In the genomic region with DNA sequence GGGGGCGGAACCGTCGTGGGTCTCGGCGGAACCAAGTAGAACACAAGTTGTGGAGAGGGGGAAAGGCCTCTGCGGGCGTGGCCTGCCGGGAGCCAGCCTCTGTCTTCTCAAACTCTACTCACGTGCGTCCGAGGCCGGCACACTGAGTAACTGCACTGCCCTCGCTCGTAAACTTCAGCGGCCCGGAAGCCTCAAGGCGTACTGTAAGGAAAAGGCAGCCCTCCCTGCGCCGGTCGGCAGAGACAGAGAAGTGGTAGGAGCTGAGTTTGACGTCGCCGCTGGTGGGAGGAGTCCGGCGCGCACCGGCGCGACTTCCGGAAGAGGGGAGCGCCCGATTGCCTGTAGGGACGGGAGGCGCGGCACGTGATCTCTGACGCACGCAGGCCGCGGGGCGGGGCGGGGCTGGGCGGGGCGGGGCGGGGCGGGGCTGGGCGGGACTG, we compare ENCODE assay signal across 8 cellular contexts. TPM values are rescaled to one million over a fixed set of nuclear protein-coding genes. Genes with fewer than 3 reads are reported as not detected.
A peak's percentile ranks its signal among the peaks of the same experiment; 100 is the strongest.
DNase-seq lines count a peak whose midpoint lies in the region; ATAC-seq and TF ChIP-seq lines count a peak whose summit lies in the region.

A gene with protein sequence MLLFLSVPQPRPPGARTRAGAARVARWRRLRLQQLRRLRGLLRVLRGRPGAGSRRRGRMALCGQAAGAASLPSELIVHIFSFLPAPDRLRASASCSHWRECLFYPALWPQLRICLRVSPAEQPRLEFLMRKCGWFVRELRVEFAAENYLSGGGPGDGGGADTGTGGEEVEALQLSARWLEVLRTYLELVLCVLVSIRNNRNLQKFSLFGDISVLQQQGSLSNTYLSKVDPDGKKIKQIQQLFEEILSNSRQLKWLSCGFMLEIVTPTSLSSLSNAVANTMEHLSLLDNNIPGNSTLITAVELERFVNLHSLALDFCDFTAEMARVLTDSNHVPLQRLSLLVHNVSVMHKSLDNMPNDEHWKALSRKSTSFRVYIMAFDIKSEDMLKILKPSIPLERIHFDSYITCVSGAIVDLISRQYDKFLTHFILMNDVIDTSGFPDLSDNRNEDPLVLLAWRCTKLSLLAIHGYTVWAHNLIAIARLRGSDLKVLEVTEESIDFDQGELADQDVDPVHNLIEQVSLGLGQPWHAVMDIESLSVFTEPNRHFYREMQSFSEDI (minus strand): TSS at position 255 of the 440 bp plus-strand sequence. CDS start 271 bp downstream, outside the sequence.

- ATAC-seq in HG02938 (IDR thresholded peaks at IDR 0.05; ENCODE audit: unreplicated experiment) (peak; percentile 83), T-helper 17 cell (peak; percentile 86), left ventricle myocardium superior (peak; percentile 96)

- no peaks in the 10 kb centered on the region for H3K27me3 Mint-ChIP-seq in T-helper 17 cell

- peak within 1 kb of the TSS; percentile 98 to 99 for H3K27ac ChIP-seq in prostate gland

- H3K4me3 Mint-ChIP-seq in T-helper 17 cell: peak within 1 kb of the TSS; percentile 100

- no peak for TF ChIP-seq POLR2A in prostate gland (IDR thresholded peaks at IDR 0.05)

- H3K36me3 ChIP-seq in prostate gland: no peaks in the 10 kb centered on the region

- DNase-seq in GM13977 (ENCODE audit: low spot score): peak; percentile 98
- DNase-seq in NCI-H1694 treated with DMSO at 0.1 percent for 48 hours (lab: John Stamatoyannopoulos, UW): peak; percentile 89
- DNase-seq in T-helper 17 cell: peak; percentile 91 to 95 (median 94)
- peak; percentile 65 to 99 (median 95) for DNase-seq in amygdala (lab: John Stamatoyannopoulos, UW)
- peak; percentile 98 for DNase-seq in left ventricle myocardium superior
- DNase-seq in prostate gland (ENCODE audit: low spot score): peak; percentile 97
- DNase-seq in ureter (ENCODE audit: low spot score): peak; percentile 98

- peak within 1 kb of the TSS; percentile 99 for H3K27ac Mint-ChIP-seq in T-helper 17 cell

- H3K27me3 ChIP-seq in prostate gland (replicated peaks; ENCODE audit: insufficient read depth): no peaks in the 10 kb centered on the region

- H3K36me3 Mint-ChIP-seq in T-helper 17 cell (ENCODE audit: low read depth): peaks cover 2% of the 10 kb centered on the region

- intact Hi-C loops in left ventricle myocardium superior (cut with micrococcal nuclease): no loop called here
- intact Hi-C loops in prostate gland (cut with DNase I): loop anchor here (2.0 to 5.0 kb wide), 3 partner anchors 165 to 330 kb away; a partner anchor contains a TSS

- in situ Hi-C loops in GM13977 (cut with MboI; ENCODE audit: low pct_unique_long_range_greater_than_20kb, low sequenced_read_pairs, unreplicated experiment): no loop called here

- H3K4me1 Mint-ChIP-seq in T-helper 17 cell: peaks cover 33% of the 10 kb centered on the region

- no peaks in the 10 kb centered on the region for H3K4me1 ChIP-seq in prostate gland (replicated peaks)

- TF ChIP-seq CTCF in GM13977 (IDR thresholded peaks at IDR 0.05; ENCODE audit: extremely low read depth, insufficient read depth, missing control alignments): no peak
- TF ChIP-seq CTCF in prostate gland (IDR thresholded peaks at IDR 0.05): peak in 1 of 4 experiments; percentile 6

- no peaks in the 10 kb centered on the region for H3K9me3 ChIP-seq in T-helper 17 cell (ENCODE audit: control insufficient read depth, low read length, poor library complexity, severe bottlenecking)
- no peaks in the 10 kb centered on the region for H3K9me3 ChIP-seq in prostate gland

- WGBS in prostate gland: 0% methylated on average over 20 of the region's 47 CpGs

- peak within 1 kb of the TSS; percentile 88 to 96 for H3K4me3 ChIP-seq in prostate gland

RNA-seq across cellular contexts. Expression of the gene that starts here (rescaled TPM):
- 10 to 100 TPM; 47.8 to 59.1 TPM for total RNA-seq in T-helper 17 cell
- total RNA-seq in left ventricle myocardium superior: 4.4 TPM
- 10 to 100 TPM; 15.1 to 17.1 TPM for total RNA-seq in prostate gland
- total RNA-seq in ureter: 8.0 TPM

Comparison
In these comparisons a context has a peak if more than half of its experiments do, and no peak if none do; other contexts are left out.
1. Peak in every context shown above with its lines: DNase-seq, ATAC-seq, H3K4me3 ChIP-seq and H3K27ac ChIP-seq.